8 cellular contexts compared by ENCODE assay signal in genomic region chr5:148733601-148734438, GRCh38.
DNase-seq lines count a peak whose midpoint lies in the region; ATAC-seq and TF ChIP-seq lines count a peak whose summit lies in the region.

No MANE protein-coding gene starts in this region.

- peaks cover 48% of the 10 kb centered on the region for H3K27me3 ChIP-seq in DOHH2 (ENCODE audit: control insufficient read depth, low read length)
- no peaks in the 10 kb centered on the region for H3K27me3 ChIP-seq in PC-9 (ENCODE audit: insufficient read depth, low read depth)

- H3K9me2 ChIP-seq in DOHH2 (replicated peaks; ENCODE audit: control insufficient read depth, low read length) (no peaks in the 10 kb centered on the region), PC-9 (ENCODE audit: insufficient read depth) (no peaks in the 10 kb centered on the region)

- peak overlapping the region; percentile 3; the same call in 1 of the 2 replicates for H3K4me2 ChIP-seq in DOHH2 (ENCODE audit: low read length)
- peak overlapping the region; percentile 51 for H3K4me2 ChIP-seq in PC-9

- H3K4me3 ChIP-seq in DOHH2 (ENCODE audit: low read length) (no peak overlapping the region), PC-9 (no peak overlapping the region), fibroblast of mammary gland (ENCODE audit: control insufficient read depth, low read depth, low read length) (no peak overlapping the region)

- ATAC-seq in stimulated activated naive CD8-positive, alpha-beta T cell treated with anti-CD3 and anti-CD28 coated beads, Interleukin-15, amount 100 ng/mL, for 72 hours, result peak; percentile 46
- no peak for ATAC-seq in HG02852 (IDR thresholded peaks at IDR 0.05; ENCODE audit: unreplicated experiment)

- CTCF ChIA-PET in PC-9 (lab: Charles Lee), result interaction anchor here (0.6 to 5.5 kb wide), 10 partner anchors 87 to 442 kb away, joined by 3 to 44 read pairs (median 3); no protein-coding TSS in a partner anchor

- POLR2A ChIA-PET in PC-9 (lab: Charles Lee; ENCODE audit: unreplicated experiment), result no interaction called here

- H3K27ac ChIP-seq in DOHH2 (ENCODE audit: low read depth, low read length) (no peak overlapping the region), PC-9 (no peak overlapping the region)

- H3K9me3 ChIP-seq in DOHH2 (ENCODE audit: control insufficient read depth, insufficient read depth, low read length), result no peaks in the 10 kb centered on the region
- H3K9me3 ChIP-seq in PC-9 (ENCODE audit: insufficient read depth, low read depth), result no peaks in the 10 kb centered on the region

- peaks cover 9% of the 10 kb centered on the region for H3K4me1 ChIP-seq in DOHH2 (ENCODE audit: control insufficient read depth, low read length)
- H3K4me1 ChIP-seq in PC-9 (replicated peaks; ENCODE audit: insufficient read depth), result peaks cover 35% of the 10 kb centered on the region

- H3K36me3 Mint-ChIP-seq in activated T-cell treated with anti-CD3 and anti-CD28 coated beads, Interleukin-2, amount 50 U/mL, for 24 hours (ENCODE audit: low read depth), result no peaks in the 10 kb centered on the region
- H3K36me3 Mint-ChIP-seq in neural crest cell (ENCODE audit: low read depth), result no peaks in the 10 kb centered on the region

- peak overlapping the region; percentile 24; the same call in 1 of the 2 replicates for H2AFZ ChIP-seq in PC-9

- H3K4me1 Mint-ChIP-seq in activated T-cell treated with anti-CD3 and anti-CD28 coated beads, Interleukin-2, amount 50 U/mL, for 24 hours (ENCODE audit: low read depth), result peaks cover 13% of the 10 kb centered on the region
- peaks cover 10% of the 10 kb centered on the region for H3K4me1 Mint-ChIP-seq in neural crest cell
- H3K4me1 Mint-ChIP-seq in stimulated activated naive CD8-positive, alpha-beta T cell treated with anti-CD3 and anti-CD28 coated beads, Interleukin-15, amount 100 ng/mL, for 72 hours, result peaks cover 13% of the 10 kb centered on the region

- no peaks in the 10 kb centered on the region for H3K9me3 Mint-ChIP-seq in activated T-cell treated with anti-CD3 and anti-CD28 coated beads, Interleukin-2, amount 50 U/mL, for 24 hours
- no peaks in the 10 kb centered on the region for H3K9me3 Mint-ChIP-seq in neural crest cell
- no peaks in the 10 kb centered on the region for H3K9me3 Mint-ChIP-seq in stimulated activated naive CD8-positive, alpha-beta T cell treated with anti-CD3 and anti-CD28 coated beads, Interleukin-15, amount 100 ng/mL, for 72 hours

- BruUV-seq in PC-9 (replicated peaks; lab: Mats Ljungman, UMichigan), result no TSS peak

- H4K20me1 ChIP-seq in DOHH2 (ENCODE audit: control insufficient read depth, insufficient read depth, low read depth, low read length), result no peaks in the 10 kb centered on the region
- no peaks in the 10 kb centered on the region for H4K20me1 ChIP-seq in PC-9 (ENCODE audit: insufficient read depth)

- peak; percentile 40 for DNase-seq in HPDE6-E6E7 (ENCODE audit: extremely low spot score)
- DNase-seq in PC-9, result peak; percentile 63 to 73
- peak; percentile 65 for DNase-seq in activated T-cell treated with anti-CD3 and anti-CD28 coated beads, Interleukin-2, amount 50 U/mL, for 24 hours
- peak; percentile 80 for DNase-seq in fibroblast of mammary gland (ENCODE audit: low read depth)
- peak; percentile 83 for DNase-seq in neural crest cell (ENCODE audit: low read depth, low spot score)
- peak; percentile 56 to 57 for DNase-seq in stimulated activated naive CD8-positive, alpha-beta T cell treated with anti-CD3 and anti-CD28 coated beads, Interleukin-15, amount 100 ng/mL, for 72 hours

- H3K4me3 Mint-ChIP-seq in activated T-cell treated with anti-CD3 and anti-CD28 coated beads, Interleukin-2, amount 50 U/mL, for 24 hours, result no peak overlapping the region
- no peak overlapping the region for H3K4me3 Mint-ChIP-seq in neural crest cell
- H3K4me3 Mint-ChIP-seq in stimulated activated naive CD8-positive, alpha-beta T cell treated with anti-CD3 and anti-CD28 coated beads, Interleukin-15, amount 100 ng/mL, for 72 hours, result no peak overlapping the region

- intact Hi-C loops in PC-9 (cut with micrococcal nuclease; ENCODE audit: unreplicated experiment), result loop anchor here (1.0 to 10.0 kb wide), 11 partner anchors 93 to 831 kb away; partner anchors contain the start of gene ADRB2

- peak overlapping the region; percentile 45 for H3K27ac Mint-ChIP-seq in activated T-cell treated with anti-CD3 and anti-CD28 coated beads, Interleukin-2, amount 50 U/mL, for 24 hours
- no peak overlapping the region for H3K27ac Mint-ChIP-seq in neural crest cell (ENCODE audit: unreplicated experiment)
- H3K27ac Mint-ChIP-seq in stimulated activated naive CD8-positive, alpha-beta T cell treated with anti-CD3 and anti-CD28 coated beads, Interleukin-15, amount 100 ng/mL, for 72 hours, result no peak overlapping the region

- TF ChIP-seq CTCF in DOHH2 (IDR thresholded peaks at IDR 0.05; ENCODE audit: low read depth, low read length, poor library complexity, severe bottlenecking) (peak; percentile 78), PC-9 (conservative IDR thresholded peaks at IDR 0.05) (peak; percentile 88), fibroblast of mammary gland (conservative IDR thresholded peaks at IDR 0.05; ENCODE audit: control insufficient read depth, insufficient read depth, low read depth, low read length) (peak; percentile 72), neural crest cell (conservative IDR thresholded peaks at IDR 0.05) (peak; percentile 84)

- H3F3A ChIP-seq in DOHH2 (ENCODE audit: control insufficient read depth, insufficient read depth) (peaks cover 5% of the 10 kb centered on the region), PC-9 (ENCODE audit: insufficient read depth, low read depth) (no peaks in the 10 kb centered on the region)

- no peaks in the 10 kb centered on the region for H3K36me3 ChIP-seq in DOHH2 (ENCODE audit: control insufficient read depth, low read length)
- H3K36me3 ChIP-seq in PC-9 (ENCODE audit: low read depth), result no peaks in the 10 kb centered on the region

- H3K79me2 ChIP-seq in DOHH2 (ENCODE audit: control insufficient read depth, low read length), result no peaks in the 10 kb centered on the region
- H3K79me2 ChIP-seq in PC-9 (ENCODE audit: low read depth), result no peaks in the 10 kb centered on the region

- H3K27me3 Mint-ChIP-seq in activated T-cell treated with anti-CD3 and anti-CD28 coated beads, Interleukin-2, amount 50 U/mL, for 24 hours, result peaks cover 27% of the 10 kb centered on the region
- peaks cover 12% of the 10 kb centered on the region for H3K27me3 Mint-ChIP-seq in neural crest cell (ENCODE audit: low read depth)
- peaks cover 36% of the 10 kb centered on the region for H3K27me3 Mint-ChIP-seq in stimulated activated naive CD8-positive, alpha-beta T cell treated with anti-CD3 and anti-CD28 coated beads, Interleukin-15, amount 100 ng/mL, for 72 hours
